Comparison of ENCODE assay signal across 28 cellular contexts in genomic region chr11:66539526-66539925, GRCh38. TPM values are rescaled to one million over a fixed set of nuclear protein-coding genes. Genes with fewer than 3 reads are reported as not detected.
"Had no signal": no experiment of that assay in that cellular context is flagged by ENCODE, and none has a peak within 500 bp of the region (broad histone marks: within the 10 kb centered on the region; RNA-seq: fewer than 3 reads in every experiment).

No MANE protein-coding gene starts in this region.

- H3K36me3 ChIP-seq: SJCRH30 had no signal

- H3K27ac ChIP-seq: ascending aorta, SJCRH30, SK-N-MC had no signal

- H3K4me3 ChIP-seq: ascending aorta, cardiac muscle cell, SJCRH30, SK-N-MC had no signal

- H3K9me3 ChIP-seq: ascending aorta, SJCRH30 had no signal

- DNase-seq: activated CD4-positive, alpha-beta T cell treated with anti-CD3 and anti-CD28 coated beads for 36 hours; activated CD4-positive, alpha-beta T cell treated with anti-CD3 and anti-CD28 coated beads, Interleukin-2, amount 10 ng/mL, durations not matched to agents 7 days and 5 days; activated CD4-positive, alpha-beta T cell treated with anti-CD3 and anti-CD28 coated beads, Interleukin-2, amount 50 U/mL, for 48 hours; activated CD8-positive, alpha-beta T cell treated with anti-CD3 and anti-CD28 coated beads, Interleukin-2, amount 10 ng/mL, durations not matched to agents 7 days and 5 days; activated gamma-delta T cell; activated naive CD4-positive, alpha-beta T cell treated with Interleukin-2 at 50 U/mL for 16 hours; activated naive CD8-positive, alpha-beta T cell treated with anti-CD3 and anti-CD28 coated beads, Interleukin-2, amount 10 ng/mL, durations not matched to agents 7 days and 5 days; activated T-cell treated with anti-CD3 and anti-CD28 coated beads, Interleukin-2, amount 50 U/mL, for 24 hours; amygdala; NCI-H1092 treated with DMSO at 0.1 percent for 48 hours; NCI-H1417; NCI-H1694; NCI-H2029; NCI-H345; NCI-H524 treated with DMSO at 0.1 percent for 48 hours; PC-3; SHP77; SJCRH30; T1000 had no signal

- H3K4me1 ChIP-seq: SJCRH30 had no signal

- FAIRE-seq: RCC 7860 had no signal

- H3K27me3 ChIP-seq: ascending aorta, cardiac muscle cell, SJCRH30 had no signal

- ATAC-seq: activated CD4-positive, alpha-beta T cell treated with anti-CD3 and anti-CD28 coated beads for 36 hours; activated CD4-positive, CD25-positive, alpha-beta regulatory T cell treated with anti-CD3 and anti-CD28 coated beads, Interleukin-2, amount 50 U/mL, for 24 hours; activated CD8-positive, alpha-beta T cell treated with anti-CD3 and anti-CD28 coated beads, Interleukin-2, amount 10 ng/mL, durations not matched to agents 7 days and 5 days; PC-3 had no signal

RNA-seq across cellular contexts. Expression of gene ACTN3, which starts 7.2 kb away (rescaled TPM):
- total RNA-seq: activated CD8-positive, alpha-beta T cell treated with anti-CD3 and anti-CD28 coated beads, Interleukin-2, amount 10 ng/mL, durations not matched to agents 7 days and 5 days; ascending aorta; M059J; NCI-H460; PC-3; SJCRH30; T-helper 1 cell treated with Interleukin-12 subunit alpha and Interleukin-12 subunit beta and Interleukin-4 antibody, amounts not matched to agents 30 ng/mL and 1 ng/mL, for 36 hours had no signal

RNA-seq across cellular contexts. Expression of gene CTSF, which starts 28.9 kb away (rescaled TPM):
- total RNA-seq: chondrocyte had no signal
